22 cellular contexts compared by ENCODE assay signal in the genomic region with DNA sequence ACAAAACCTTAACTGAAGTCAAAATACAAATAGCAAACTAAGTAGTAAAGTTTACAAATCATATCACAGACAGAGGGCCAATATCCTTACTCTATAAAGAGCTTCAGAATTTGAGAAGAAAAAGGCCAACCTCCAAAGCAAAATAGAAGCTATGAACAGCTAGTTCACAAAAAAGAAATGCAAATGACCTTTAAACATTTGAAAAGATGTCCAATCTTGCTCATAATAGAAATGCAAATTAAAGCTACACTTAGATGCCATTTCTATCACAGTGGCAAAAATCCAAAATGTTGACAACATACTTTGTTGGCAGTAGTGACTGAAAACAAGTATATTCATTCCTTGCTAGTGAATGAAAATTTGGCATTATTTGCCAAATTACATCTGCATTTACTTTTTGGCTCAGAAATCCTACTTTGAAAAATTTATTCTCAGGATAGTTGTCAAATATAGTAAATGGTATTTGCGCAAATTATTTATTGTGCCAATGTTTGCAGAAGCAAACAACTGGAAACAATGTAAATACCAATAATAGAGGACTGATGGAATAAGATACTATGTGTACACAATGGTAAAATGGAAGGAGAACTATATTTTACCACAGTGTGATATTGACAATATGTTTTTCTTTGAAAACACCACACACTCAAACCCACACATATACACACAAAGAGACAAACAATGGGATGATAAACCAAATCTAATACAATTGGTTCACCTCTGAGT. TPM values are rescaled to one million over a fixed set of nuclear protein-coding genes. Genes with fewer than 3 reads are reported as not detected.
DNase-seq lines count a peak whose midpoint lies in the region; ATAC-seq and TF ChIP-seq lines count a peak whose summit lies in the region.
"Had no signal": no experiment of that assay in that cellular context is flagged by ENCODE, and none has a peak within 500 bp of the region (broad histone marks: within the 10 kb centered on the region; RNA-seq: fewer than 3 reads in every experiment).

No MANE protein-coding gene starts in this region.

- no peak for TF ChIP-seq CTCF in VCaP (conservative IDR thresholded peaks at IDR 0.05)

- peak overlapping the region; percentile 62 for H3K27ac Mint-ChIP-seq in activated naive CD8-positive, alpha-beta T cell treated with anti-CD3 and anti-CD28 coated beads, Interleukin-2, amount 10 ng/mL, durations not matched to agents 7 days and 5 days
- H3K27ac Mint-ChIP-seq in activated naive CD8-positive, alpha-beta T cell treated with anti-CD3 and anti-CD28 coated beads, Interleukin-2, amount 50 U/mL, for 24 hours: no peak overlapping the region
- H3K27ac Mint-ChIP-seq: dendritic cell treated with granulocyte-macrophage colony-stimulating factor and Interleukin-4, amounts not matched to agents 40 ng/mL and 50 ng/mL, for 4 days; stimulated activated memory B cell treated with anti-CD40 and anti-IgM and Interleukin-4, amounts not matched to agents 10 μg/mL and 1 μg/mL and 100 μg/mL, for 72 hours had no signal

- H3K27me3 Mint-ChIP-seq in activated naive CD8-positive, alpha-beta T cell treated with anti-CD3 and anti-CD28 coated beads, Interleukin-2, amount 10 ng/mL, durations not matched to agents 7 days and 5 days: no peaks in the 10 kb centered on the region
- H3K27me3 Mint-ChIP-seq in activated naive CD8-positive, alpha-beta T cell treated with anti-CD3 and anti-CD28 coated beads, Interleukin-2, amount 50 U/mL, for 24 hours: no peaks in the 10 kb centered on the region
- H3K27me3 Mint-ChIP-seq: dendritic cell treated with granulocyte-macrophage colony-stimulating factor and Interleukin-4, amounts not matched to agents 40 ng/mL and 50 ng/mL, for 4 days; naive B cell; stimulated activated memory B cell treated with anti-CD40 and anti-IgM and Interleukin-4, amounts not matched to agents 10 μg/mL and 1 μg/mL and 100 μg/mL, for 72 hours had no signal

- peaks cover 46% of the 10 kb centered on the region for H3K4me1 Mint-ChIP-seq in activated naive CD8-positive, alpha-beta T cell treated with anti-CD3 and anti-CD28 coated beads, Interleukin-2, amount 10 ng/mL, durations not matched to agents 7 days and 5 days
- peaks cover 49% of the 10 kb centered on the region for H3K4me1 Mint-ChIP-seq in activated naive CD8-positive, alpha-beta T cell treated with anti-CD3 and anti-CD28 coated beads, Interleukin-2, amount 50 U/mL, for 24 hours

- POLR2A ChIA-PET in activated naive CD8-positive, alpha-beta T cell treated with anti-CD3 and anti-CD28 coated beads, Interleukin-2, amount 10 ng/mL, durations not matched to agents 7 days and 5 days (lab: Charles Lee): interaction anchor here (1.1 kb wide), 1 partner anchor 9 kb away, joined by 7 read pairs; a partner anchor contains a TSS

- peaks cover 8% of the 10 kb centered on the region for H3K9me3 Mint-ChIP-seq in activated naive CD8-positive, alpha-beta T cell treated with anti-CD3 and anti-CD28 coated beads, Interleukin-2, amount 10 ng/mL, durations not matched to agents 7 days and 5 days
- peaks cover 7% of the 10 kb centered on the region for H3K9me3 Mint-ChIP-seq in activated naive CD8-positive, alpha-beta T cell treated with anti-CD3 and anti-CD28 coated beads, Interleukin-2, amount 50 U/mL, for 24 hours
- H3K9me3 Mint-ChIP-seq: dendritic cell treated with granulocyte-macrophage colony-stimulating factor and Interleukin-4, amounts not matched to agents 40 ng/mL and 50 ng/mL, for 4 days; immature natural killer cell; stimulated activated memory B cell treated with anti-CD40 and anti-IgM and Interleukin-4, amounts not matched to agents 10 μg/mL and 1 μg/mL and 100 μg/mL, for 72 hours had no signal

- H3K36me3 Mint-ChIP-seq in activated naive CD8-positive, alpha-beta T cell treated with anti-CD3 and anti-CD28 coated beads, Interleukin-2, amount 10 ng/mL, durations not matched to agents 7 days and 5 days: peaks cover 90% of the 10 kb centered on the region
- peaks cover 76% of the 10 kb centered on the region for H3K36me3 Mint-ChIP-seq in activated naive CD8-positive, alpha-beta T cell treated with anti-CD3 and anti-CD28 coated beads, Interleukin-2, amount 50 U/mL, for 24 hours (ENCODE audit: low read depth)

- no peak overlapping the region for H3K4me3 Mint-ChIP-seq in activated naive CD8-positive, alpha-beta T cell treated with anti-CD3 and anti-CD28 coated beads, Interleukin-2, amount 10 ng/mL, durations not matched to agents 7 days and 5 days
- no peak overlapping the region for H3K4me3 Mint-ChIP-seq in activated naive CD8-positive, alpha-beta T cell treated with anti-CD3 and anti-CD28 coated beads, Interleukin-2, amount 50 U/mL, for 24 hours
- H3K4me3 Mint-ChIP-seq: dendritic cell treated with granulocyte-macrophage colony-stimulating factor and Interleukin-4, amounts not matched to agents 40 ng/mL and 50 ng/mL, for 4 days; immature natural killer cell; naive B cell; stimulated activated memory B cell treated with anti-CD40 and anti-IgM and Interleukin-4, amounts not matched to agents 10 μg/mL and 1 μg/mL and 100 μg/mL, for 72 hours had no signal

- ATAC-seq in activated naive CD8-positive, alpha-beta T cell treated with anti-CD3 and anti-CD28 coated beads, Interleukin-2, amount 10 ng/mL, durations not matched to agents 7 days and 5 days (ENCODE audit: low read depth): no peak
- ATAC-seq in activated naive CD8-positive, alpha-beta T cell treated with anti-CD3 and anti-CD28 coated beads, Interleukin-2, amount 50 U/mL, for 24 hours: no peak
- ATAC-seq: left lung; stimulated activated memory B cell treated with anti-CD40 and anti-IgM and Interleukin-4, amounts not matched to agents 10 μg/mL and 1 μg/mL and 100 μg/mL, for 72 hours had no signal

- H3K27ac ChIP-seq in VCaP: peak overlapping the region; percentile 56
- H3K27ac ChIP-seq: KMS-11, left lung, PC-9, testis had no signal

- DNase-seq in activated naive CD8-positive, alpha-beta T cell treated with anti-CD3 and anti-CD28 coated beads, Interleukin-2, amount 10 ng/mL, durations not matched to agents 7 days and 5 days: no peak
- no peak for DNase-seq in activated naive CD8-positive, alpha-beta T cell treated with anti-CD3 and anti-CD28 coated beads, Interleukin-2, amount 50 U/mL, for 24 hours
- DNase-seq in NCI-H146 (lab: John Stamatoyannopoulos, UW) (peak; percentile 35), NCI-H526 treated with DMSO at 0.1 percent for 48 hours (lab: John Stamatoyannopoulos, UW) (no peak), NCI-H510A (lab: John Stamatoyannopoulos, UW) (no peak), foreskin melanocyte (no peak)
- DNase-seq: activated CD4-positive, alpha-beta T cell treated with anti-CD3 and anti-CD28 coated beads for 4 hours; activated CD8-positive, alpha-beta memory T cell treated with anti-CD3 and anti-CD28 coated beads, Interleukin-2, amount 50 U/mL, for 4 hours; activated gamma-delta T cell treated with Interleukin-2 at 50 U/mL for 16 hours; immature natural killer cell; left lung; naive B cell; PC-9; SHP77 treated with DMSO at 0.1 percent for 48 hours; small intestine; stimulated activated CD4-positive, alpha-beta T cell treated with anti-CD3 and anti-CD28 coated beads, Interleukin-2, amount 100 ng/mL, for 24 hours; T-helper 1 cell; testis had no signal

RNA-seq across cellular contexts. Expression of a gene that starts 9.4 kb away (rescaled TPM):
- total RNA-seq in activated naive CD8-positive, alpha-beta T cell treated with anti-CD3 and anti-CD28 coated beads, Interleukin-2, amount 10 ng/mL, durations not matched to agents 7 days and 5 days: 10 to 100 TPM; 45.7 to 48.8 TPM
